ENCODE assay signal across 10 cellular contexts in the genomic region with DNA sequence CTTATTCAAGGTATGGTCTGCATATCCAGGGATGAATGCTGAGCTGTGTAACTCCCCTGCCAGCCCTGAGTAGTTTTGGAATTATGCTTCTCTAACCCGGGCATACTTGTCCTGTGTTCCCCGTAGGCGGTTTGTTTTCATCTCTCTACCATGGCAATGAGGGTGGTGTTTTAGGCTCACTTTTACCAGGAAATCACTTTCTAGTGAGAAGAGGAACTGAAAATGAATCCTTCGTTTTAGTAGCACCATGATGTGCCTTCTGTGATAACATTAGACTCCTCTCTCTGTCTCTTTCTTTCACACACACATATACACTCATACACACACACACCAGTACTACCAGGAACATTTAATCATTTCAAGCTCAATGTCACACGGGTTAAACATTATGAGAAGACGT. TPM values are rescaled to one million over a fixed set of nuclear protein-coding genes. Genes with fewer than 3 reads are reported as not detected.
DNase-seq lines count a peak whose midpoint lies in the region; ATAC-seq and TF ChIP-seq lines count a peak whose summit lies in the region.
"Had no signal": no experiment of that assay in that cellular context is flagged by ENCODE, and none has a peak within 500 bp of the region (broad histone marks: within the 10 kb centered on the region; RNA-seq: fewer than 3 reads in every experiment).

No MANE protein-coding gene starts in this region.

- intact Hi-C loops in Right ventricle myocardium superior (cut with DNase I), result no loop called here

- no peak for TF ChIP-seq CTCF in omental fat pad (IDR thresholded peaks at IDR 0.05)

- DNase-seq in SKM-1 treated with dmso at 0.1 percent for 144 hours (lab: John Stamatoyannopoulos, UW; ENCODE audit: unreplicated experiment) (peak; percentile 28), SKM-1 (lab: John Stamatoyannopoulos, UW; ENCODE audit: unreplicated experiment) (no peak), omental fat pad (ENCODE audit: low spot score) (no peak), NCI-H2171 treated with DMSO at 0.1 percent for 48 hours (lab: John Stamatoyannopoulos, UW) (no peak), Right ventricle myocardium superior (no peak)
- DNase-seq in stimulated activated CD4-positive, alpha-beta T cell treated with anti-CD3 and anti-CD28 coated beads, Interleukin-12 subunit alpha, Interleukin-12 subunit beta, amount 100 ng/mL, for 4 hours, result no peak
- DNase-seq: NCI-H1092 treated with DMSO at 0.1 percent for 48 hours, right lobe of liver had no signal

- ATAC-seq in HG02610 (IDR thresholded peaks at IDR 0.05; ENCODE audit: unreplicated experiment) (peak; percentile 96), HG03521 (IDR thresholded peaks at IDR 0.05; ENCODE audit: unreplicated experiment) (peak; percentile 96), omental fat pad (ENCODE audit: low FRiP score) (peak; percentile 41), Right ventricle myocardium superior (ENCODE audit: poor library complexity) (no peak)

RNA-seq across cellular contexts. Expression of gene PFKP, which starts 31.2 kb away (rescaled TPM):
- total RNA-seq in omental fat pad (10 to 100 TPM; 22.2 to 83.9 (median 34.0) TPM), Right ventricle myocardium superior (155 TPM)
